7 cellular contexts compared by ENCODE assay signal in the genomic region with DNA sequence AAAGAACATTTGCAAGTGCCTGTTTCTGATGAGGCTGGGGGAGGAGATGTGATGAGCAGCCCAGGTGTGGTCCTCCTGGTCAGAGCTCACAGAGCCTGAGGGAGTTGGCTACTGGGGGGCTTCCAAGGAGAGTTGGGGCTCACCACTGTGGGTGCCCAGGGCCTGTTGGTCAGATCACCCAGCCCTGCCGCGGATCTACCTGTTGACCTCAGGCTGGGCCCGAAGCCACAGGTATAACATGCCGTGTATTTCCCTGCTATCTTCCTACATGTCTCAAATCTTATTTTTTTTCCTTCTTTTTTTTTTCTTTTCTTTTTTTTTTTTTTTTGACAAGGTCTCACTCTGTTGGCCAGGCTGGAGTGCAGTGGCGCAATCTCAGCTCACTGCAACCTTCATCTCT.
"Had no signal": no experiment of that assay in that cellular context is flagged by ENCODE, and none has a peak within 500 bp of the region (broad histone marks: within the 10 kb centered on the region; RNA-seq: fewer than 3 reads in every experiment).

No MANE protein-coding gene starts in this region.

- H3K9me3 Mint-ChIP-seq: IgD-negative memory B cell had no signal

- H3K36me3 Mint-ChIP-seq: IgD-negative memory B cell had no signal

- H3K4me3 Mint-ChIP-seq: IgD-negative memory B cell had no signal

- H3K4me3 ChIP-seq: K562 had no signal

- H3K4me1 Mint-ChIP-seq: IgD-negative memory B cell had no signal

- DNase-seq: IMR-90, KBM-7, KG1 had no signal

- H3K27ac ChIP-seq: HL-60 had no signal

- H3K27ac Mint-ChIP-seq: IgD-negative memory B cell had no signal

- ATAC-seq: HepG2, K562 had no signal
